In the genomic region with DNA sequence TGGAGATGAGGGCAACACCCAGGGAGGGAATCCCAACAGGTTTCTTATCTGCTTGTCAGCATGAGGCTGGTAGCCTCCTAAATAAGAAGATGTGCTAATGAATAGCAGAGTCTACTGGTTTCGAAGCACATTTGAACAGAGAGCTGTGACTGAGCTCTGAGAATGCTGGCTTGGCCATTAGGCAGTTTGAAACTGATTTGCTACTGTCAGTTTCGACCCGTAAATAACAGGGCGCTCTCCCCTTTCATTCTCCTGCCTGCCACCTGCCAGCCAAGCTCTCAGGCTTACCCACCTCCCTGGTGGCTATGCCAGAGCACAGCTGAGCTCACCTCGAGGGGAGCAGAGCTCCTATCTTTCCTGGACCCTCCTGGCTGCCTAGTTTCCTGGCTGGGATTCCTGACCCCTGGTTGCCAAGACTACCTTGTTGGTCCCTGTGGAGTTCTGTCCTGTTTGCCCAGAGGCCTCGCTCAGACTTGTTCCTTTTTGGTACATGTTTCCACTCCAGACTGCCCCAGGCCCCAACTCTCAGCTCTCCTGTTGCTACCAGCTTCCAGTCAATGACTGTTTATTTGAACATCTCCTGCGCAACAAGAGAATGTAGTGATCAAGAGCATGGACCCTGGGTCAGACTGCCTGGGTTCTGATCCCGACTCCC, we compare ENCODE assay signal across 12 cellular contexts.
DNase-seq lines count a peak whose midpoint lies in the region; ATAC-seq and TF ChIP-seq lines count a peak whose summit lies in the region.
"Had no signal": no experiment of that assay in that cellular context is flagged by ENCODE, and none has a peak within 500 bp of the region (broad histone marks: within the 10 kb centered on the region; RNA-seq: fewer than 3 reads in every experiment).

No MANE protein-coding gene starts in this region.

- H3K4me3 ChIP-seq in KMS-11 (IDR thresholded peaks at IDR 0.05; ENCODE audit: insufficient read depth, low read depth, low read length) = no peak overlapping the region
- no peak overlapping the region for H3K4me3 ChIP-seq in neuronal stem cell (ENCODE audit: low read length in 2 of 2)
- H3K4me3 ChIP-seq in coronary artery = no peak overlapping the region
- H3K4me3 ChIP-seq: gastrocnemius medialis had no signal

- no peak overlapping the region for H2AK5ac ChIP-seq in neuronal stem cell (ENCODE audit: low read depth, low read length)

- H3K9me3 ChIP-seq in neuronal stem cell (replicated peaks in 1 of 2; ENCODE audit: control insufficient read depth in 2 of 2, insufficient read depth in 1 of 2, low read depth in 1 of 2, low read length in 2 of 2) = peaks cover 0 to 11% of the 10 kb centered on the region in 2 donors
- H3K9me3 ChIP-seq: gastrocnemius medialis had no signal

- no peak overlapping the region for H3K4ac ChIP-seq in neuronal stem cell (ENCODE audit: low read length)

- H3K79me2 ChIP-seq in KMS-11 (ENCODE audit: insufficient read depth, low read depth) = no peaks in the 10 kb centered on the region

- H3K79me1 ChIP-seq in neuronal stem cell (ENCODE audit: low read depth, low read length) = no peaks in the 10 kb centered on the region

- H2BK120ac ChIP-seq in neuronal stem cell (ENCODE audit: low read depth, low read length) = no peak overlapping the region

- no peak overlapping the region for H3K27ac Mint-ChIP-seq in activated naive CD4-positive, alpha-beta T cell treated with anti-CD3 and anti-CD28 coated beads for 36 hours

- no peak overlapping the region for H2BK15ac ChIP-seq in neuronal stem cell (ENCODE audit: low read length)

- H3K9me3 Mint-ChIP-seq in activated naive CD4-positive, alpha-beta T cell treated with anti-CD3 and anti-CD28 coated beads for 36 hours = no peaks in the 10 kb centered on the region

- H3K14ac ChIP-seq in neuronal stem cell (ENCODE audit: low read length) = no peak overlapping the region

- intact Hi-C loops in activated naive CD4-positive, alpha-beta T cell treated with anti-CD3 and anti-CD28 coated beads for 36 hours (cut with micrococcal nuclease) = no loop called here

- peak overlapping the region; percentile 62 for H2AFZ ChIP-seq in KMS-11 (ENCODE audit: low read depth)
- no peak overlapping the region for H2AFZ ChIP-seq in neuronal stem cell (ENCODE audit: low read length)

- H3K4me1 ChIP-seq in KMS-11 (ENCODE audit: low read depth, poor library complexity, severe bottlenecking) (peaks cover 74% of the 10 kb centered on the region), neuronal stem cell (ENCODE audit: control insufficient read depth in 2 of 2, insufficient read depth in 1 of 2, low read depth in 1 of 2, low read length in 2 of 2) (peaks cover 10 to 20% of the 10 kb centered on the region in 2 donors)

- no peaks in the 10 kb centered on the region for H3K4me1 Mint-ChIP-seq in activated naive CD4-positive, alpha-beta T cell treated with anti-CD3 and anti-CD28 coated beads for 36 hours (ENCODE audit: low read depth)

- H3K23ac ChIP-seq in neuronal stem cell (ENCODE audit: low read depth, low read length, poor library complexity) = peak overlapping the region; percentile 58

- DNase-seq in NCI-H2107 treated with DMSO at 0.1 percent for 48 hours (lab: John Stamatoyannopoulos, UW; ENCODE audit: unreplicated experiment) = peak; percentile 44
- no peak for DNase-seq in NCI-H2107 (lab: John Stamatoyannopoulos, UW)
- peak; percentile 45 for DNase-seq in cerebellar cortex (ENCODE audit: low spot score)
- DNase-seq in neuronal stem cell (ENCODE audit: low spot score) = no peak
- no peak for DNase-seq in coronary artery (ENCODE audit: low spot score)
- DNase-seq in activated naive CD4-positive, alpha-beta T cell treated with anti-CD3 and anti-CD28 coated beads for 36 hours = no peak
- DNase-seq: activated gamma-delta T cell; CD4-positive, alpha-beta memory T cell; gastrocnemius medialis; islet precursor cell had no signal

- peak overlapping the region; percentile 99 for H3K4me2 ChIP-seq in KMS-11
- H3K4me2 ChIP-seq in neuronal stem cell (ENCODE audit: insufficient read depth, low read length, poor library complexity, severe bottlenecking) = no peak overlapping the region

- peak overlapping the region; percentile 60 for H3K18ac ChIP-seq in neuronal stem cell (ENCODE audit: low read length)

- CTCF ChIA-PET in activated naive CD4-positive, alpha-beta T cell treated with anti-CD3 and anti-CD28 coated beads for 36 hours (lab: Charles Lee) = interaction anchor here (1.2 to 1.6 kb wide), 3 partner anchors 14 to 54 kb away, joined by 3 to 5 read pairs (median 4); no protein-coding TSS in a partner anchor

- H4K8ac ChIP-seq in neuronal stem cell (ENCODE audit: low read depth, low read length) = no peak overlapping the region

- H3K27me3 ChIP-seq in KMS-11 (ENCODE audit: insufficient read depth, low read depth) (no peaks in the 10 kb centered on the region), neuronal stem cell (ENCODE audit: control insufficient read depth in 3 of 3, insufficient read depth in 3 of 3, low read depth in 1 of 3, low read length in 3 of 3) (no peaks in the 10 kb centered on the region)
- H3K27me3 ChIP-seq: gastrocnemius medialis had no signal

- H2BK12ac ChIP-seq in neuronal stem cell (ENCODE audit: low read length) = no peak overlapping the region

- no peaks in the 10 kb centered on the region for H3K27me3 Mint-ChIP-seq in activated naive CD4-positive, alpha-beta T cell treated with anti-CD3 and anti-CD28 coated beads for 36 hours (ENCODE audit: low read depth)
- H3K27me3 Mint-ChIP-seq: CD4-positive, alpha-beta memory T cell had no signal

- H3K27ac ChIP-seq in KMS-11 (peak overlapping the region; percentile 99), neuronal stem cell (replicated peaks; ENCODE audit: low read length) (no peak overlapping the region), coronary artery (no peak overlapping the region)
- H3K27ac ChIP-seq: gastrocnemius medialis had no signal

- no CpG with 5 or more reads among the region's 8 CpGs for WGBS in neuronal stem cell (ENCODE audit: extremely low coverage in 2 of 2, insufficient read length in 2 of 2, insufficient replicate concordance in 1 of 2), 2 donors

- no peaks in the 10 kb centered on the region for H3K36me3 ChIP-seq in KMS-11 (ENCODE audit: insufficient read depth)
- H3K36me3 ChIP-seq in neuronal stem cell (replicated peaks in 1 of 2; ENCODE audit: control insufficient read depth in 2 of 2, insufficient read depth in 2 of 2, low read length in 2 of 2) = no peaks in the 10 kb centered on the region
- H3K36me3 ChIP-seq: gastrocnemius medialis had no signal

- H3K4me3 Mint-ChIP-seq in activated naive CD4-positive, alpha-beta T cell treated with anti-CD3 and anti-CD28 coated beads for 36 hours = no peak overlapping the region
- H3K4me3 Mint-ChIP-seq: CD4-positive, alpha-beta memory T cell had no signal

- H2BK5ac ChIP-seq in neuronal stem cell (ENCODE audit: low read length) = no peak overlapping the region

- TF ChIP-seq CTCF in KMS-11 (conservative IDR thresholded peaks at IDR 0.05; ENCODE audit: low read depth, low read length) (0 out of 2 replicates have a peak, but pooled peaks have one; percentile 12), coronary artery (IDR thresholded peaks at IDR 0.05) (no peak)

- no peaks in the 10 kb centered on the region for H4K20me1 ChIP-seq in KMS-11 (ENCODE audit: insufficient read depth)

- ATAC-seq in GM21367 (IDR thresholded peaks at IDR 0.05; ENCODE audit: unreplicated experiment) = no peak

- H3K36me3 Mint-ChIP-seq in activated naive CD4-positive, alpha-beta T cell treated with anti-CD3 and anti-CD28 coated beads for 36 hours (ENCODE audit: low read depth) = peaks cover 24% of the 10 kb centered on the region

- H3K9ac ChIP-seq in KMS-11 = peak overlapping the region; percentile 84
- H3K9ac ChIP-seq in neuronal stem cell (ENCODE audit: low read depth, low read length, poor library complexity) = no peak overlapping the region

- H4K91ac ChIP-seq in neuronal stem cell (ENCODE audit: low read depth, low read length, poor library complexity) = no peak overlapping the region

Comparison
In these comparisons a context has a peak if more than half of its experiments do, and no peak if none do; other contexts are left out.
1. DNase-seq: peak in NCI-H2107 treated with DMSO at 0.1 percent for 48 hours (single experiment) and cerebellar cortex (single experiment); none in NCI-H2107 (single experiment), neuronal stem cell (single experiment), coronary artery (single experiment) and activated naive CD4-positive, alpha-beta T cell treated with anti-CD3 and anti-CD28 coated beads for 36 hours (single experiment).